Comparison of ENCODE assay signal across 8 cellular contexts in genomic region chr1:211382714-211383480, GRCh38. TPM values are rescaled to one million over a fixed set of nuclear protein-coding genes. Genes with fewer than 3 reads are reported as not detected.
DNase-seq lines count a peak whose midpoint lies in the region; ATAC-seq and TF ChIP-seq lines count a peak whose summit lies in the region.

No MANE protein-coding gene starts in this region.

- no peaks in the 10 kb centered on the region for H3K9me3 ChIP-seq in DOHH2 (ENCODE audit: control insufficient read depth, insufficient read depth, low read length)

- H3K4me3 Mint-ChIP-seq in natural killer cell: peak overlapping the region; percentile 91
- peak overlapping the region; percentile 97 to 99 for H3K4me3 Mint-ChIP-seq in stimulated activated naive B cell treated with anti-CD40 and anti-IgM and Interleukin-4, amounts not matched to agents 10 μg/mL and 1 μg/mL and 100 μg/mL, for 72 hours

- H3K4me3 ChIP-seq in DOHH2 (ENCODE audit: low read length): peak overlapping the region; percentile 96
- peak overlapping the region; percentile 80 for H3K4me3 ChIP-seq in fibroblast of pulmonary artery (replicated peaks; ENCODE audit: low read depth, low read length)

- CTCF ChIA-PET in RWPE1 (lab: Yijun Ruan, JAX): interaction anchor here (0.6 to 0.9 kb wide), 2 partner anchors 65 to 94 kb away, joined by 4 to 6 read pairs; no protein-coding TSS in a partner anchor

- no peaks in the 10 kb centered on the region for H3K36me3 Mint-ChIP-seq in natural killer cell
- H3K36me3 Mint-ChIP-seq in stimulated activated naive B cell treated with anti-CD40 and anti-IgM and Interleukin-4, amounts not matched to agents 10 μg/mL and 1 μg/mL and 100 μg/mL, for 72 hours: peaks cover 0 to 5% of the 10 kb centered on the region in 2 donors

- peak overlapping the region; percentile 87 for H3K4me2 ChIP-seq in DOHH2 (ENCODE audit: low read length)

- H3K27me3 Mint-ChIP-seq in natural killer cell (ENCODE audit: low read depth in 2 of 2): peaks cover 0 to 3% of the 10 kb centered on the region in 2 donors
- H3K27me3 Mint-ChIP-seq in stimulated activated naive B cell treated with anti-CD40 and anti-IgM and Interleukin-4, amounts not matched to agents 10 μg/mL and 1 μg/mL and 100 μg/mL, for 72 hours: no peaks in the 10 kb centered on the region

- DNase-seq in KG1 (lab: John Stamatoyannopoulos, UW): peak; percentile 49
- peak; percentile 91 for DNase-seq in RWPE1 (ENCODE audit: low spot score)
- DNase-seq in activated T-helper 9 cell treated with anti-CD3 and anti-CD28 coated beads, Interleukin-2, amount 50 U/mL, for 16 hours (ENCODE audit: low read depth): peak; percentile 70
- DNase-seq in fibroblast of pulmonary artery (ENCODE audit: low read depth): peak; percentile 95
- peak; percentile 79 for DNase-seq in natural killer cell
- DNase-seq in stimulated activated naive B cell treated with anti-CD40 and anti-IgM and Interleukin-4, amounts not matched to agents 10 μg/mL and 1 μg/mL and 100 μg/mL, for 72 hours: peak; percentile 82

- no peaks in the 10 kb centered on the region for H3K9me3 Mint-ChIP-seq in natural killer cell
- H3K9me3 Mint-ChIP-seq in stimulated activated naive B cell treated with anti-CD40 and anti-IgM and Interleukin-4, amounts not matched to agents 10 μg/mL and 1 μg/mL and 100 μg/mL, for 72 hours: no peaks in the 10 kb centered on the region

- peak; percentile 95 for ATAC-seq in GM21737 (IDR thresholded peaks at IDR 0.05; ENCODE audit: unreplicated experiment)
- ATAC-seq in natural killer cell: peak; percentile 92 to 94 (median 92)
- ATAC-seq in stimulated activated naive B cell treated with anti-CD40 and anti-IgM and Interleukin-4, amounts not matched to agents 10 μg/mL and 1 μg/mL and 100 μg/mL, for 72 hours (replicated peaks): peak; percentile 97

- H3K9me2 ChIP-seq in DOHH2 (replicated peaks; ENCODE audit: control insufficient read depth, low read length): no peaks in the 10 kb centered on the region

- H4K20me1 ChIP-seq in DOHH2 (ENCODE audit: control insufficient read depth, insufficient read depth, low read depth, low read length): no peaks in the 10 kb centered on the region

- POLR2A ChIA-PET in RWPE1 (lab: Yijun Ruan, JAX; ENCODE audit: low non-redundant PET): interaction anchor here (0.6 kb wide), 1 partner anchor 54 kb away, joined by 3 read pairs; no protein-coding TSS in a partner anchor

- peaks cover 19% of the 10 kb centered on the region for H3F3A ChIP-seq in DOHH2 (ENCODE audit: control insufficient read depth, insufficient read depth)

- peaks cover 19% of the 10 kb centered on the region for H3K79me2 ChIP-seq in DOHH2 (ENCODE audit: control insufficient read depth, low read length)

- H3K4me1 Mint-ChIP-seq in natural killer cell: peaks cover 30 to 38% of the 10 kb centered on the region in 2 donors
- peaks cover 12 to 30% of the 10 kb centered on the region in 2 donors for H3K4me1 Mint-ChIP-seq in stimulated activated naive B cell treated with anti-CD40 and anti-IgM and Interleukin-4, amounts not matched to agents 10 μg/mL and 1 μg/mL and 100 μg/mL, for 72 hours

- intact Hi-C loops in natural killer cell (cut with micrococcal nuclease): loop anchor here (2.0 kb wide), 2 partner anchors 56 to 122 kb away; partner anchors contain the start of gene TRAF5

- peaks cover 17% of the 10 kb centered on the region for H3K4me1 ChIP-seq in DOHH2 (ENCODE audit: control insufficient read depth, low read length)

- no peaks in the 10 kb centered on the region for H3K27me3 ChIP-seq in DOHH2 (ENCODE audit: control insufficient read depth, low read length)

- TF ChIP-seq CTCF in DOHH2 (IDR thresholded peaks at IDR 0.05; ENCODE audit: low read depth, low read length, poor library complexity, severe bottlenecking) (no peak), RWPE1 (conservative IDR thresholded peaks at IDR 0.05; ENCODE audit: low read depth) (no peak), fibroblast of pulmonary artery (IDR thresholded peaks at IDR 0.05; ENCODE audit: low read length, missing control alignments) (no peak), natural killer cell (IDR thresholded peaks at IDR 0.05) (no peak)

- H3K36me3 ChIP-seq in DOHH2 (ENCODE audit: control insufficient read depth, low read length): peaks cover 3% of the 10 kb centered on the region; the same call in 1 of the 2 replicates

- H3K27ac ChIP-seq in DOHH2 (ENCODE audit: low read depth, low read length) (peak overlapping the region; percentile 47), RWPE1 (peak overlapping the region; percentile 93)

- peak overlapping the region; percentile 95 to 97 for H3K27ac Mint-ChIP-seq in natural killer cell
- peak overlapping the region; percentile 99 for H3K27ac Mint-ChIP-seq in stimulated activated naive B cell treated with anti-CD40 and anti-IgM and Interleukin-4, amounts not matched to agents 10 μg/mL and 1 μg/mL and 100 μg/mL, for 72 hours

RNA-seq across cellular contexts. Expression of gene TRAF5, which starts 56.3 kb away (rescaled TPM):
- total RNA-seq in natural killer cell: 10 to 100 TPM; 52.3 to 74.4 (median 55.6) TPM

Comparison
In these comparisons a context has a peak if more than half of its experiments do, and no peak if none do; other contexts are left out.
1. Peak in every context shown above with its lines: DNase-seq, ATAC-seq, H3K4me3 ChIP-seq and H3K27ac ChIP-seq.